1 cellular context compared by ENCODE assay signal in genomic region chr10:11699546-11700097, GRCh38.
TF ChIP-seq lines count a peak whose summit lies in the region.

No MANE protein-coding gene starts in this region.

TF ChIP-seq in HepG2, 621 proteins besides CTCF, POLR2A, EP300 and RAD21 (continued from another document and continues in another):
- TF ChIP-seq ARID5B (CRISPR knock-in tag; IDR thresholded peaks at IDR 0.05) = peak; percentile 97
- TF ChIP-seq PTBP1 (IDR thresholded peaks at IDR 0.05; ENCODE audit: low read depth, low read length, poor library complexity, severe bottlenecking) = no peak
- peak; percentile 66; the same call in 1 of the 2 replicates for TF ChIP-seq ZNF580 (CRISPR knock-in tag; IDR thresholded peaks at IDR 0.05; ENCODE audit: borderline replicate concordance, low read depth)
- peak; percentile 77 for TF ChIP-seq ZFP91 (CRISPR knock-in tag; IDR thresholded peaks at IDR 0.05; ENCODE audit: borderline replicate concordance)
- TF ChIP-seq LRRFIP1 (CRISPR knock-in tag; conservative IDR thresholded peaks at IDR 0.05) = no peak
- TF ChIP-seq ZNF501 (CRISPR knock-in tag; IDR thresholded peaks at IDR 0.05) = peak; percentile 69
- TF ChIP-seq AKAP8 (CRISPR knock-in tag; IDR thresholded peaks at IDR 0.05) = no peak
- no peak for TF ChIP-seq ZNF256 (CRISPR knock-in tag; conservative IDR thresholded peaks at IDR 0.05)
- TF ChIP-seq MTF2 (CRISPR knock-in tag; IDR thresholded peaks at IDR 0.05; ENCODE audit: borderline replicate concordance) = no peak
- no peak for TF ChIP-seq ZNF224 (CRISPR knock-in tag; IDR thresholded peaks at IDR 0.05)
- TF ChIP-seq CHD4 (IDR thresholded peaks at IDR 0.05; ENCODE audit: borderline replicate concordance, low read length) = peak; percentile 94; the same call in 1 of the 2 replicates
- TF ChIP-seq POLR2AphosphoS5 (IDR thresholded peaks at IDR 0.05; ENCODE audit: low read depth, low read length) = no peak
- TF ChIP-seq ATF1 (CRISPR knock-in tag; IDR thresholded peaks at IDR 0.05) = no peak
- TF ChIP-seq YY1 (IDR thresholded peaks at IDR 0.05; ENCODE audit: insufficient read depth, insufficient replicate concordance, low read depth, low read length) = peak; percentile 57
- 0 out of 2 replicates have a peak, but pooled peaks have one; percentile 68 for TF ChIP-seq ZNF33B (CRISPR knock-in tag; IDR thresholded peaks at IDR 0.05)
- 0 out of 2 replicates have a peak, but pooled peaks have one; percentile 58 for TF ChIP-seq BRD4 (CRISPR knock-in tag; IDR thresholded peaks at IDR 0.05)
- TF ChIP-seq SIX1 (CRISPR knock-in tag; IDR thresholded peaks at IDR 0.05; ENCODE audit: borderline replicate concordance) = peak; percentile 84; the same call in 1 of the 2 replicates
- TF ChIP-seq ZNF597 (CRISPR knock-in tag; IDR thresholded peaks at IDR 0.05) = no peak
- TF ChIP-seq HNRNPUL1 (IDR thresholded peaks at IDR 0.05; ENCODE audit: low read depth, low read length) = peak; percentile 55; the same call in 1 of the 2 replicates
- TF ChIP-seq SNAPC4 (CRISPR knock-in tag; IDR thresholded peaks at IDR 0.05) = no peak
- TF ChIP-seq ZSCAN29 (CRISPR knock-in tag; conservative IDR thresholded peaks at IDR 0.05) = peak; percentile 81; the same call in 1 of the 2 replicates
- no peak for TF ChIP-seq ZNF766 (CRISPR knock-in tag; IDR thresholded peaks at IDR 0.05; ENCODE audit: borderline replicate concordance)
- TF ChIP-seq POGZ (CRISPR knock-in tag; IDR thresholded peaks at IDR 0.05) = peak; percentile 96
- TF ChIP-seq ZKSCAN1 (IDR thresholded peaks at IDR 0.05; ENCODE audit: low read length) = no peak
- TF ChIP-seq ZNF770 (CRISPR knock-in tag; IDR thresholded peaks at IDR 0.05) = peak; percentile 68
- peak; percentile 100 for TF ChIP-seq ZMYM2 (CRISPR knock-in tag; IDR thresholded peaks at IDR 0.05)
- 0 out of 2 replicates have a peak, but pooled peaks have one; percentile 70 for TF ChIP-seq ZNF230 (CRISPR knock-in tag; IDR thresholded peaks at IDR 0.05)
- TF ChIP-seq ZNF383 (CRISPR knock-in tag; IDR thresholded peaks at IDR 0.05; ENCODE audit: borderline replicate concordance) = no peak
- TF ChIP-seq ZNF382 (CRISPR knock-in tag; IDR thresholded peaks at IDR 0.05; ENCODE audit: borderline replicate concordance) = no peak
- no peak for TF ChIP-seq TCF12 (IDR thresholded peaks at IDR 0.05)
- TF ChIP-seq TCF12 (CRISPR knock-in tag; IDR thresholded peaks at IDR 0.05) = peak; percentile 42; the same call in 1 of the 2 replicates
- no peak for TF ChIP-seq IKZF1 (IDR thresholded peaks at IDR 0.05)
- TF ChIP-seq TFDP2 (CRISPR knock-in tag; IDR thresholded peaks at IDR 0.05) = peak; percentile 64
- TF ChIP-seq BHLHE40 (IDR thresholded peaks at IDR 0.05; ENCODE audit: low read length) = peak; percentile 85
- TF ChIP-seq ZNF710 (CRISPR knock-in tag; IDR thresholded peaks at IDR 0.05; ENCODE audit: borderline replicate concordance) = peak; percentile 91
- peak; percentile 92 for TF ChIP-seq HMG20A (CRISPR knock-in tag; IDR thresholded peaks at IDR 0.05; ENCODE audit: borderline replicate concordance)
- peak; percentile 83 for TF ChIP-seq MNT (IDR thresholded peaks at IDR 0.05)
